1 cellular context compared by ENCODE assay signal in the genomic region with DNA sequence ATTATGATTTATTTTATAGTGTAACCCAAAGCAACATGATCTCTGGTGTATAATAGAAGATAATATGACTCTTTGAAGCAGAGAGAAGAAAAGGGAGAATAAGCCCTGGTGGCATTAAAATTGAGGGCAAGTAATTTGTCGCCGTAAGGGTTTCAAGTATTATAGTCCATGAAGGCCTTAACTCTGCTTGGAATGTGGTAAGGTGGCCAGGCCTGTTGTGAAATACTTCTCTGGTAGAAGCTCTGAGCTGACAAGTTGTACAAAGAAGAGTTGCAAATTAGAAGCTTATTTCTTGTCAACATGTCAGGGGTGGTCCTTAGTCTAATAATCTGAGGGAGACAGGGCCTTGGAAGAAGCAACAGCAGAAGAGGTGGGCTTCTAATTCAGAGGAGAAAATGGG.
TF ChIP-seq lines count a peak whose summit lies in the region.

No MANE protein-coding gene starts in this region.

TF ChIP-seq in HepG2, 621 proteins besides CTCF, POLR2A, EP300 and RAD21 (continued from another document):
- TF ChIP-seq CEBPB (IDR thresholded peaks at IDR 0.05; ENCODE audit: borderline replicate concordance, low read depth, low read length), result peak; percentile 40
